In the genomic region with DNA sequence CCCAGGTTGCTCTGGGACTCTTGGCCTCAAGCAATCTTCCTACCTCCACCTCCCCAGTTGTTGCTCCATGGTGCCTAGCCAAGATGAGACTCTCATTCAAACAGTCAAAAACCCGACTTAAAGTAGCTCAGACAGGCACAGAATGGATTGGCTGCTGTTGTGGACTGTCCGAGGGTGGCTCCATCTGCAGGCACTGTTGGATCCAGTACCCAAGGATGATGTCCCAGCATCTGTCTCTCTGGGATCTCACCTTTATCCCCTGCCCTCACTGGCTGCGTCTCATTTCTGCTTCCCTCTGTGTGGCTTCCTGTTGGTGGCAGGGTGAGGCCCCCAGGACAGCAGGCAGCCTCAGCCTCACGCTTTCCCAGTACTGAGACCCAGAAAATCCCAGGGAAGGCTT, we compare ENCODE assay signal across 19 cellular contexts. TPM values are rescaled to one million over a fixed set of nuclear protein-coding genes. Genes with fewer than 3 reads are reported as not detected.
"Had no signal": no experiment of that assay in that cellular context is flagged by ENCODE, and none has a peak within 500 bp of the region (broad histone marks: within the 10 kb centered on the region; RNA-seq: fewer than 3 reads in every experiment).

No MANE protein-coding gene starts in this region.

RNA-seq across cellular contexts. Expression of gene FKBP6, which starts 48.3 kb away (rescaled TPM):
- total RNA-seq: activated naive CD4-positive, alpha-beta T cell treated with anti-CD3 and anti-CD28 coated beads for 36 hours; activated naive CD4-positive, alpha-beta T cell treated with anti-CD3 and anti-CD28 coated beads, Interleukin-2, amount 50 U/mL, for 72 hours; activated naive CD8-positive, alpha-beta T cell treated with anti-CD3 and anti-CD28 coated beads for 36 hours; activated naive CD8-positive, alpha-beta T cell treated with anti-CD3 and anti-CD28 coated beads, Interleukin-2, amount 10 ng/mL, durations not matched to agents 7 days and 5 days; activated T-cell treated with anti-CD3 and anti-CD28 coated beads, Interleukin-2, amount 50 U/mL, for 4 hours; activated T-cell treated with anti-CD3 and anti-CD28 coated beads, Interleukin-2, amount 50 U/mL, for 72 hours; activated T-helper 1 cell treated with anti-CD3 and anti-CD28 coated beads, Interleukin-12 subunit alpha, Interleukin-12 subunit beta, Interleukin-2, Interleukin-4 antibody, amounts not matched to agents 30 ng/mL and 10 ng/mL and 1 ng/mL, durations not matched to agents 14 hours and 24 hours and 36 hours; activated T-helper 17 cell treated with anti-CD3 and anti-CD28 coated beads, Interleukin-2, amount 50 U/mL, for 72 hours; activated T-helper 2 cell treated with anti-CD3 and anti-CD28 coated beads, Interferon-gamma antibody, Interleukin-2, Interleukin-4, amounts not matched to agents 10 μg/mL and 5 μg/mL and 100 μg/mL, durations not matched to agents 14 hours and 24 hours and 36 hours; aorta; ascending aorta; astrocyte; body of pancreas; breast epithelium; bronchial epithelial cell; cardiac muscle cell; cardiac septum; cerebellum; chondrocyte had no signal
- polyA plus RNA-seq: cardiac muscle cell had no signal

RNA-seq across cellular contexts. Expression of gene TRIM50, which starts 48.4 kb away (rescaled TPM):
- total RNA-seq: activated naive CD4-positive, alpha-beta T cell treated with anti-CD3 and anti-CD28 coated beads for 36 hours; activated naive CD8-positive, alpha-beta T cell treated with anti-CD3 and anti-CD28 coated beads for 36 hours; activated naive CD8-positive, alpha-beta T cell treated with anti-CD3 and anti-CD28 coated beads, Interleukin-2, amount 10 ng/mL, durations not matched to agents 7 days and 5 days; activated T-cell treated with anti-CD3 and anti-CD28 coated beads, Interleukin-2, amount 50 U/mL, for 4 hours; activated T-cell treated with anti-CD3 and anti-CD28 coated beads, Interleukin-2, amount 50 U/mL, for 72 hours; activated T-helper 1 cell treated with anti-CD3 and anti-CD28 coated beads, Interleukin-12 subunit alpha, Interleukin-12 subunit beta, Interleukin-2, Interleukin-4 antibody, amounts not matched to agents 30 ng/mL and 10 ng/mL and 1 ng/mL, durations not matched to agents 14 hours and 24 hours and 36 hours; activated T-helper 17 cell treated with anti-CD3 and anti-CD28 coated beads, Interleukin-2, amount 50 U/mL, for 72 hours; activated T-helper 2 cell treated with anti-CD3 and anti-CD28 coated beads, Interferon-gamma antibody, Interleukin-2, Interleukin-4, amounts not matched to agents 10 μg/mL and 5 μg/mL and 100 μg/mL, durations not matched to agents 14 hours and 24 hours and 36 hours; ascending aorta; astrocyte; bronchial epithelial cell; cardiac muscle cell; cardiac septum; cerebellum; chondrocyte had no signal
- polyA plus RNA-seq: cardiac muscle cell had no signal

RNA-seq across cellular contexts. Expression of gene FZD9, which starts 57.3 kb away (rescaled TPM):
- total RNA-seq: activated T-helper 17 cell treated with anti-CD3 and anti-CD28 coated beads, Interleukin-2, amount 50 U/mL, for 72 hours had no signal
